15 cellular contexts compared by ENCODE assay signal in genomic region chr6:87482382-87482781, GRCh38. TPM values are rescaled to one million over a fixed set of nuclear protein-coding genes. Genes with fewer than 3 reads are reported as not detected.
DNase-seq lines count a peak whose midpoint lies in the region; ATAC-seq and TF ChIP-seq lines count a peak whose summit lies in the region.
"Had no signal": no experiment of that assay in that cellular context is flagged by ENCODE, and none has a peak within 500 bp of the region (broad histone marks: within the 10 kb centered on the region; RNA-seq: fewer than 3 reads in every experiment).

No MANE protein-coding gene starts in this region.

- H3F3A ChIP-seq in PC-9 (ENCODE audit: insufficient read depth, low read depth), result no peaks in the 10 kb centered on the region

- H3K4me2 ChIP-seq in PC-9, result no peak overlapping the region
- H3K4me2 ChIP-seq: A549 had no signal

- no TSS peak for BruUV-seq in PC-9 (replicated peaks; lab: Mats Ljungman, UMichigan)

- no peak for TF ChIP-seq POLR2A in NB4 (IDR thresholded peaks at IDR 0.05; ENCODE audit: extremely low read depth, insufficient read length)

- TF ChIP-seq CTCF in NB4 (IDR thresholded peaks at IDR 0.05; ENCODE audit: low read depth, low read length) (no peak), left lung (IDR thresholded peaks at IDR 0.05) (no peak), ascending aorta (IDR thresholded peaks at IDR 0.05) (no peak), PC-9 (conservative IDR thresholded peaks at IDR 0.05) (no peak)

- peak overlapping the region; percentile 9 for H3K4me3 ChIP-seq in NB4 (ENCODE audit: low read depth, low read length)
- no peak overlapping the region for H3K4me3 ChIP-seq in left lung
- no peak overlapping the region for H3K4me3 ChIP-seq in ascending aorta
- no peak overlapping the region for H3K4me3 ChIP-seq in PC-9
- H3K4me3 ChIP-seq: A549, K562 had no signal

- intact Hi-C loops in left lung (cut with DNase I), result no loop called here
- intact Hi-C loops in ascending aorta (cut with DNase I), result no loop called here
- intact Hi-C loops in PC-9 (cut with micrococcal nuclease; ENCODE audit: unreplicated experiment), result no loop called here

- H3K27me3 ChIP-seq in left lung (no peaks in the 10 kb centered on the region), ascending aorta (no peaks in the 10 kb centered on the region), PC-9 (ENCODE audit: insufficient read depth, low read depth) (no peaks in the 10 kb centered on the region)

- H3K79me2 ChIP-seq in PC-9 (ENCODE audit: low read depth), result no peaks in the 10 kb centered on the region

- ATAC-seq in left lung, result peak; percentile 81
- ATAC-seq: A549, K562 had no signal

- peaks cover 0 to 29% of the 10 kb centered on the region in 2 donors for H3K4me1 ChIP-seq in left lung
- H3K4me1 ChIP-seq in ascending aorta, result no peaks in the 10 kb centered on the region
- no peaks in the 10 kb centered on the region for H3K4me1 ChIP-seq in PC-9 (replicated peaks; ENCODE audit: insufficient read depth)
- H3K4me1 ChIP-seq: A549 had no signal

- H3K27ac ChIP-seq in left lung (peak overlapping the region; percentile 36 to 75), ascending aorta (no peak overlapping the region), PC-9 (no peak overlapping the region)
- H3K27ac ChIP-seq: A549 had no signal

- CTCF ChIA-PET in PC-9 (lab: Charles Lee), result no interaction called here

- no peaks in the 10 kb centered on the region for H4K20me1 ChIP-seq in PC-9 (ENCODE audit: insufficient read depth)

- no peak overlapping the region for H2AFZ ChIP-seq in PC-9

- peak; percentile 48 for DNase-seq in CD1c-positive myeloid dendritic cell (ENCODE audit: extremely low spot score)
- DNase-seq in NB4 (ENCODE audit: low read depth), result peak; percentile 88
- DNase-seq in SKM-1 (lab: John Stamatoyannopoulos, UW; ENCODE audit: unreplicated experiment), result peak; percentile 78
- no peak for DNase-seq in left lung
- DNase-seq in T-helper 9 cell, result no peak
- DNase-seq in ascending aorta (ENCODE audit: low spot score in 2 of 2), result no peak
- no peak for DNase-seq in PC-9
- no peak for DNase-seq in glomerular visceral epithelial cell (ENCODE audit: extremely low spot score)
- DNase-seq: CD4-positive, alpha-beta memory T cell; GOT3; NCI-H1930; NCI-H2171 treated with DMSO at 0.1 percent for 48 hours; NCI-H510A treated with DMSO at 0.1 percent for 48 hours had no signal

- H3K36me3 ChIP-seq in left lung (peaks cover 0 to 15% of the 10 kb centered on the region in 2 donors), ascending aorta (peaks cover 0 to 5% of the 10 kb centered on the region in 2 donors), PC-9 (ENCODE audit: low read depth) (no peaks in the 10 kb centered on the region)

- no peaks in the 10 kb centered on the region for H3K9me2 ChIP-seq in PC-9 (ENCODE audit: insufficient read depth)

- no peaks in the 10 kb centered on the region for H3K9me3 ChIP-seq in left lung
- H3K9me3 ChIP-seq in ascending aorta, result no peaks in the 10 kb centered on the region
- H3K9me3 ChIP-seq in PC-9 (ENCODE audit: insufficient read depth, low read depth), result 0 out of 2 replicates have a peak, but pooled peaks cover 3% of the 10 kb centered on the region
- H3K9me3 ChIP-seq: A549 had no signal

- POLR2A ChIA-PET in PC-9 (lab: Charles Lee; ENCODE audit: unreplicated experiment), result no interaction called here

RNA-seq across cellular contexts. Expression of gene SLC35A1, which starts 9.6 kb away (rescaled TPM):
- 10 to 100 TPM; 32.0 to 37.0 TPM for total RNA-seq in left lung
- 7.9 TPM for total RNA-seq in ascending aorta
- 6.7 and 9.3 TPM in 2 replicates for total RNA-seq in PC-9 (2021)

Comparison
In these comparisons a context has a peak if more than half of its experiments do, and no peak if none do; other contexts are left out.
1. DNase-seq: peak in CD1c-positive myeloid dendritic cell (single experiment), NB4 (single experiment) and SKM-1 (single experiment); none in left lung (0 of 2), T-helper 9 cell (single experiment), ascending aorta (0 of 2), PC-9 (0 of 2) and glomerular visceral epithelial cell (single experiment).
2. H3K27ac ChIP-seq: peak in left lung (2 of 2); none in ascending aorta (0 of 2) and PC-9 (single experiment).